ENCODE assay signal across 19 cellular contexts in genomic region chr9:136910901-136911245, GRCh38. TPM values are rescaled to one million over a fixed set of nuclear protein-coding genes. Genes with fewer than 3 reads are reported as not detected.
DNase-seq lines count a peak whose midpoint lies in the region; ATAC-seq and TF ChIP-seq lines count a peak whose summit lies in the region.
"Had no signal": no experiment of that assay in that cellular context is flagged by ENCODE, and none has a peak within 500 bp of the region (broad histone marks: within the 10 kb centered on the region; RNA-seq: fewer than 3 reads in every experiment).

No MANE protein-coding gene starts in this region.

- no peak overlapping the region for H3K27ac ChIP-seq in osteoblast (ENCODE audit: low read depth, low read length)
- H3K27ac ChIP-seq: coronary artery, ovary, Peyer's patch, right lobe of liver, SK-N-MC, tibial nerve had no signal

- no peaks in the 10 kb centered on the region for H3K9me3 Mint-ChIP-seq in activated naive CD8-positive, alpha-beta T cell treated with anti-CD3 and anti-CD28 coated beads, Interleukin-2, amount 50 U/mL, for 24 hours

- peak; percentile 24 for ATAC-seq in activated naive CD8-positive, alpha-beta T cell treated with anti-CD3 and anti-CD28 coated beads, Interleukin-2, amount 50 U/mL, for 24 hours

- H3K9me3 ChIP-seq in Loucy (ENCODE audit: insufficient read depth, low read depth, low read length) (no peaks in the 10 kb centered on the region), osteoblast (ENCODE audit: low read depth, low read length) (no peaks in the 10 kb centered on the region)
- H3K9me3 ChIP-seq: ovary, Peyer's patch, right lobe of liver, tibial nerve had no signal

- H3K79me2 ChIP-seq in Loucy (ENCODE audit: insufficient read depth, low read length) = 0 out of 2 replicates have a peak, but pooled peaks cover 3% of the 10 kb centered on the region
- H3K79me2 ChIP-seq in osteoblast (ENCODE audit: insufficient read depth, low read length) = no peaks in the 10 kb centered on the region

- no peaks in the 10 kb centered on the region for H3K9me2 ChIP-seq in Loucy (replicated peaks; ENCODE audit: low read depth, low read length)

- H3K27me3 ChIP-seq in GM06990 (replicated peaks; ENCODE audit: control insufficient read depth, insufficient read depth, low read length) (no peaks in the 10 kb centered on the region), Loucy (ENCODE audit: insufficient read depth, low read length, poor library complexity, severe bottlenecking) (no peaks in the 10 kb centered on the region), osteoblast (ENCODE audit: insufficient read depth, low read length) (no peaks in the 10 kb centered on the region)
- H3K27me3 ChIP-seq: ovary, Peyer's patch, right lobe of liver, tibial nerve had no signal

- H3K36me3 ChIP-seq in GM06990 (ENCODE audit: control insufficient read depth, insufficient read depth, low read length) (peaks cover 38% of the 10 kb centered on the region), Loucy (ENCODE audit: insufficient read depth, low read length) (peaks cover 75% of the 10 kb centered on the region; the same call in 1 of the 2 replicates), osteoblast (ENCODE audit: insufficient read depth, low read length) (peaks cover 32% of the 10 kb centered on the region)
- H3K36me3 ChIP-seq: ovary had no signal

- H3K27me3 Mint-ChIP-seq in activated naive CD8-positive, alpha-beta T cell treated with anti-CD3 and anti-CD28 coated beads, Interleukin-2, amount 50 U/mL, for 24 hours = no peaks in the 10 kb centered on the region

- peaks cover 33% of the 10 kb centered on the region for H3K36me3 Mint-ChIP-seq in activated naive CD8-positive, alpha-beta T cell treated with anti-CD3 and anti-CD28 coated beads, Interleukin-2, amount 50 U/mL, for 24 hours (ENCODE audit: low read depth)

- H3F3A ChIP-seq in Loucy (ENCODE audit: low read depth) = no peaks in the 10 kb centered on the region

- H2AFZ ChIP-seq in Loucy (ENCODE audit: low read length) = no peak overlapping the region
- no peak overlapping the region for H2AFZ ChIP-seq in osteoblast (ENCODE audit: low read length)

- H3K4me1 Mint-ChIP-seq in activated naive CD8-positive, alpha-beta T cell treated with anti-CD3 and anti-CD28 coated beads, Interleukin-2, amount 50 U/mL, for 24 hours = peaks cover 6% of the 10 kb centered on the region

- DNase-seq in GM06990 (ENCODE audit: extremely low read depth, insufficient read length) = no peak
- no peak for DNase-seq in activated naive CD8-positive, alpha-beta T cell treated with anti-CD3 and anti-CD28 coated beads, Interleukin-2, amount 50 U/mL, for 24 hours
- peak; percentile 48 for DNase-seq in osteoblast (ENCODE audit: insufficient read length, low spot score, missing footprints)
- no peak for DNase-seq in NCI-H526 (lab: John Stamatoyannopoulos, UW)
- DNase-seq in NCI-H1436 treated with DMSO at 0.1 percent for 48 hours (lab: John Stamatoyannopoulos, UW) = no peak
- DNase-seq in NCI-H1048 (lab: John Stamatoyannopoulos, UW) = no peak
- DNase-seq: activated CD4-positive, alpha-beta T cell treated with anti-CD3 and anti-CD28 coated beads for 48 hours; AML-193; Calu3; NCI-H1694; ovary; Peyer's patch; right lobe of liver; stimulated activated naive CD4-positive, alpha-beta T cell treated with Interleukin-2 at 50 U/mL for 16 hours had no signal

- H3K9ac ChIP-seq in Loucy (ENCODE audit: low read depth, low read length, poor library complexity, severe bottlenecking) = no peak overlapping the region

- no peak overlapping the region for H3K4me3 ChIP-seq in GM06990 (replicated peaks; ENCODE audit: low read depth, low read length)
- H3K4me3 ChIP-seq in Loucy (ENCODE audit: low read length, poor library complexity, severe bottlenecking) = no peak overlapping the region
- no peak overlapping the region for H3K4me3 ChIP-seq in osteoblast (ENCODE audit: insufficient read depth, low read length)
- H3K4me3 ChIP-seq: coronary artery, lung, ovary, Peyer's patch, right lobe of liver, SK-N-MC, tibial nerve had no signal

- H3K4me1 ChIP-seq in Loucy (ENCODE audit: insufficient read depth, low read length, poor library complexity, severe bottlenecking) = no peaks in the 10 kb centered on the region
- H3K4me1 ChIP-seq in osteoblast (ENCODE audit: insufficient read depth, low read length) = no peaks in the 10 kb centered on the region
- H3K4me1 ChIP-seq: Peyer's patch, right lobe of liver, tibial nerve had no signal

- H3K4me2 ChIP-seq in Loucy (ENCODE audit: low read depth, low read length, poor library complexity, severe bottlenecking) (no peak overlapping the region), osteoblast (ENCODE audit: insufficient read depth, low read length) (no peak overlapping the region)

- H4K20me1 ChIP-seq in Loucy (ENCODE audit: insufficient read depth, low read length, poor library complexity, severe bottlenecking) (no peaks in the 10 kb centered on the region), osteoblast (ENCODE audit: insufficient read depth, low read length) (peaks cover 2% of the 10 kb centered on the region)

- H3K27ac Mint-ChIP-seq in activated naive CD8-positive, alpha-beta T cell treated with anti-CD3 and anti-CD28 coated beads, Interleukin-2, amount 50 U/mL, for 24 hours = no peak overlapping the region

- TF ChIP-seq CTCF in GM06990 (IDR thresholded peaks at IDR 0.05; ENCODE audit: insufficient read depth, low read length, poor library complexity, severe bottlenecking) (peak; percentile 17), Loucy (conservative IDR thresholded peaks at IDR 0.05; ENCODE audit: low read length) (0 out of 2 replicates have a peak, but pooled peaks have one; percentile 18), osteoblast (IDR thresholded peaks at IDR 0.05; ENCODE audit: extremely low read depth, low read depth, low read length) (no peak)

- no peak overlapping the region for H3K4me3 Mint-ChIP-seq in activated naive CD8-positive, alpha-beta T cell treated with anti-CD3 and anti-CD28 coated beads, Interleukin-2, amount 50 U/mL, for 24 hours

RNA-seq across cellular contexts. Expression of gene TRAF2, which starts 24.6 kb away (rescaled TPM):
- 6.2 and 6.8 TPM in 2 replicates for total RNA-seq in osteoblast

RNA-seq across cellular contexts. Expression of gene FBXW5, which starts 33.7 kb away (rescaled TPM):
- total RNA-seq in osteoblast = 143 and 157 TPM in 2 replicates

RNA-seq across cellular contexts. Expression of gene C8G, which starts 34.2 kb away (rescaled TPM):
- total RNA-seq in osteoblast = 1.2 TPM in 1 of 2 replicates, not detected in the other

RNA-seq across cellular contexts. Expression of gene LCN12, which starts 41.2 kb away (rescaled TPM):
- total RNA-seq in osteoblast = not detected in 2 replicates

RNA-seq across cellular contexts. Expression of gene EDF1, which starts 44.8 kb away (rescaled TPM):
- 126 and 173 TPM in 2 replicates for total RNA-seq in osteoblast
